Comparison of ENCODE assay signal across 9 cellular contexts in the genomic region with DNA sequence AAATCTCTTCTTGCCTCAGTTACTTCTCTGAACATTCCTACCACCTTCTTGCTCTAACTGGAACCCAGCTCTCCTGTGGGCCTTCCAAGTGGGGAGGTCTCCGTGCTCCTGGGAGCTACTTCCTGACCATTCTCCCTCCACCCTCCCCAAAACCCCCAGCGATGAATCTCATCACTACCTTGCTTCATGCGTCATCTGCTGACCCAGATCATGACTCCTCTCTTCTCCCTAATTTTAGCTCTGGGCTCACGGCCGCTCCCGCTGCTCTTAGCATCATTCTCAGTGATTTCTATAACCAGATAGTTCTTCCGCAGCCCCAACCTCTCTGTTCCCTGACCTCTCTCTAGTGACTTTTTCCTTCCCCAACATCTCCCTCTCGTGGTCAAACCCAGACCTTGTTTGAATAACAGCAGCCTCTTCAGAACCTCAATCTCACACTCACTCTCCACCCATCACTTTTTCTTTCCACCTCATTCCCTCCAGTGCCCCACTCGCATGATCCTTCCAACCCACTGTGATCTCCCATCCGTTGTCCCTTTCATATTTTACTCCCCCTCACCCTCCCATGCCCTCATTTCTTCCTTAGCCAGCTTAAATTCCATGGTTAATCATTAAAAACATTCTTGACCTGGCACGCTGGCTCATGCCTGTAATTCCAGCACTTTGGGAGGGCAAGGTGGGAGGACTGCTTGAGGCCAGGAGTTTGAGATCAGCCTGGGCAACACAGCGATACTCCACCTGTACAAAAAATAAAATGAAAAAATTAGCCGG. TPM values are rescaled to one million over a fixed set of nuclear protein-coding genes. Genes with fewer than 3 reads are reported as not detected.
DNase-seq lines count a peak whose midpoint lies in the region; ATAC-seq, FAIRE-seq and TF ChIP-seq lines count a peak whose summit lies in the region.
"Had no signal": no experiment of that assay in that cellular context is flagged by ENCODE, and none has a peak within 500 bp of the region (broad histone marks: within the 10 kb centered on the region; RNA-seq: fewer than 3 reads in every experiment).

No MANE protein-coding gene starts in this region.

- peak; percentile 80 for FAIRE-seq in GM18507 (lab: Jason Lieb, UNC)

- dilution Hi-C loops in mammary epithelial cell (cut with HindIII; ENCODE audit: low sequenced_read_pairs) = no loop called here

- no TSS peak for BruUV-seq in mammary epithelial cell (replicated peaks; lab: Mats Ljungman, UMichigan)

- H3K27ac Mint-ChIP-seq in CD4-positive, alpha-beta T cell = no peak overlapping the region
- H3K27ac Mint-ChIP-seq in neural crest cell (ENCODE audit: unreplicated experiment) = no peak overlapping the region

- H3K79me2 ChIP-seq in mammary epithelial cell (ENCODE audit: insufficient read depth, low read length) = no peaks in the 10 kb centered on the region

- H3K9ac ChIP-seq in mammary epithelial cell (ENCODE audit: insufficient read depth, low read length) = no peak overlapping the region
- no peak overlapping the region for H3K9ac ChIP-seq in neuronal stem cell (ENCODE audit: low read depth, low read length, poor library complexity)

- peaks cover 17% of the 10 kb centered on the region for H3K27me3 Mint-ChIP-seq in CD4-positive, alpha-beta T cell
- peaks cover 3% of the 10 kb centered on the region for H3K27me3 Mint-ChIP-seq in neural crest cell (ENCODE audit: low read depth)

- no peaks in the 10 kb centered on the region for H3K9me3 Mint-ChIP-seq in CD4-positive, alpha-beta T cell
- no peaks in the 10 kb centered on the region for H3K9me3 Mint-ChIP-seq in neural crest cell

- H3K4me3 ChIP-seq in mammary epithelial cell (replicated peaks in 1 of 3; ENCODE audit: insufficient read depth in 1 of 3, low read depth in 2 of 3, low read length in 3 of 3) = no peak overlapping the region
- no peak overlapping the region for H3K4me3 ChIP-seq in gastrocnemius medialis
- H3K4me3 ChIP-seq in neuronal stem cell (ENCODE audit: low read length in 2 of 2) = no peak overlapping the region

- H3K4me1 Mint-ChIP-seq in CD4-positive, alpha-beta T cell (ENCODE audit: low read depth) = peaks cover 13% of the 10 kb centered on the region
- H3K4me1 Mint-ChIP-seq in neural crest cell = peaks cover 21% of the 10 kb centered on the region

- H3K4ac ChIP-seq in neuronal stem cell (ENCODE audit: low read length) = no peak overlapping the region

- ATAC-seq in CD4-positive, alpha-beta T cell (ENCODE audit: poor library complexity) = no peak
- ATAC-seq in HG02642 (IDR thresholded peaks at IDR 0.05; ENCODE audit: poor library complexity, unreplicated experiment) (no peak), gastrocnemius medialis (no peak)

- no peak overlapping the region for H2BK120ac ChIP-seq in neuronal stem cell (ENCODE audit: low read depth, low read length)

- peak overlapping the region; percentile 35 for H3K4me3 Mint-ChIP-seq in CD4-positive, alpha-beta T cell
- peak overlapping the region; percentile 41 for H3K4me3 Mint-ChIP-seq in neural crest cell

- peaks cover 3% of the 10 kb centered on the region for H3K79me1 ChIP-seq in neuronal stem cell (ENCODE audit: low read depth, low read length)

- no peaks in the 10 kb centered on the region for H3K36me3 Mint-ChIP-seq in CD4-positive, alpha-beta T cell (ENCODE audit: low read depth)
- no peaks in the 10 kb centered on the region for H3K36me3 Mint-ChIP-seq in neural crest cell (ENCODE audit: low read depth)

- peaks cover 4% of the 10 kb centered on the region for H3K4me1 ChIP-seq in mammary epithelial cell (ENCODE audit: insufficient read depth, low read length)
- H3K4me1 ChIP-seq in gastrocnemius medialis = no peaks in the 10 kb centered on the region
- peaks cover 2 to 3% of the 10 kb centered on the region in 2 donors for H3K4me1 ChIP-seq in neuronal stem cell (ENCODE audit: control insufficient read depth in 2 of 2, insufficient read depth in 1 of 2, low read depth in 1 of 2, low read length in 2 of 2)

- WGBS in mammary epithelial cell (ENCODE audit: low coverage, missing lambda C conversion rate) = 27% methylated on average over 13 of the region's 13 CpGs
- 100% methylated on average over 1 of the region's 13 CpGs; no CpG with 5 or more reads in 1 of the 2 donors for WGBS in neuronal stem cell (ENCODE audit: extremely low coverage in 2 of 2, insufficient read length in 2 of 2, insufficient replicate concordance in 1 of 2), 2 donors

- no peak overlapping the region for H2BK5ac ChIP-seq in neuronal stem cell (ENCODE audit: low read length)

- H2BK15ac ChIP-seq in neuronal stem cell (ENCODE audit: low read length) = no peak overlapping the region

- no peak overlapping the region for H4K8ac ChIP-seq in neuronal stem cell (ENCODE audit: low read depth, low read length)

- H3K9me3 ChIP-seq in CD4-positive, alpha-beta T cell (ENCODE audit: control insufficient read depth, low read length) = no peaks in the 10 kb centered on the region
- no peaks in the 10 kb centered on the region for H3K9me3 ChIP-seq in mammary epithelial cell (replicated peaks; ENCODE audit: insufficient read depth, low read length)
- no peaks in the 10 kb centered on the region for H3K9me3 ChIP-seq in gastrocnemius medialis
- H3K9me3 ChIP-seq in neuronal stem cell (replicated peaks in 1 of 2; ENCODE audit: control insufficient read depth in 2 of 2, insufficient read depth in 1 of 2, low read depth in 1 of 2, low read length in 2 of 2) = no peaks in the 10 kb centered on the region

- H3K4me2 ChIP-seq in mammary epithelial cell (ENCODE audit: insufficient read depth, low read depth, low read length) (peak overlapping the region; percentile 4), neuronal stem cell (ENCODE audit: insufficient read depth, low read length, poor library complexity, severe bottlenecking) (no peak overlapping the region)

- peak; percentile 42 for TF ChIP-seq CTCF in CD4-positive, alpha-beta T cell (IDR thresholded peaks at IDR 0.05)
- peak; percentile 39 to 62 for TF ChIP-seq CTCF in mammary epithelial cell (conservative IDR thresholded peaks at IDR 0.05 in 1 of 2, IDR thresholded peaks at IDR 0.05 in 1 of 2; ENCODE audit: extremely low read depth in 1 of 2, insufficient read depth in 1 of 2, low read depth in 1 of 2, low read length in 2 of 2)
- TF ChIP-seq CTCF in neural crest cell (conservative IDR thresholded peaks at IDR 0.05) = peak; percentile 67
- TF ChIP-seq CTCF in gastrocnemius medialis (IDR thresholded peaks at IDR 0.05 in 4 of 5, conservative IDR thresholded peaks at IDR 0.05 in 1 of 5) = no peak

- CTCF ChIA-PET in CD4-positive, alpha-beta T cell (lab: Charles Lee) = no interaction called here
- CTCF ChIA-PET in mammary epithelial cell (lab: Charles Lee; ENCODE audit: low non-redundant PET) = interaction anchor here (0.7 kb wide), 2 partner anchors 243 to 1618 kb away, joined by 3 to 4 read pairs; no protein-coding TSS in a partner anchor

- no peaks in the 10 kb centered on the region for H4K20me1 ChIP-seq in mammary epithelial cell (ENCODE audit: insufficient read depth, low read length)

- no peak overlapping the region for H2AK5ac ChIP-seq in neuronal stem cell (ENCODE audit: low read depth, low read length)

- H3K27me3 ChIP-seq in CD4-positive, alpha-beta T cell (ENCODE audit: control insufficient read depth, insufficient read depth, low read length) = peaks cover 8% of the 10 kb centered on the region
- H3K27me3 ChIP-seq in mammary epithelial cell (ENCODE audit: insufficient read depth, low read length) (no peaks in the 10 kb centered on the region), gastrocnemius medialis (peaks cover 0 to 9% (median 0%) of the 10 kb centered on the region in 3 donors), neuronal stem cell (ENCODE audit: control insufficient read depth in 3 of 3, insufficient read depth in 3 of 3, low read depth in 1 of 3, low read length in 3 of 3) (peaks cover 0 to 6% (median 0%) of the 10 kb centered on the region in 3 experiments)

- in situ Hi-C loops in mammary epithelial cell (cut with MboI; ENCODE audit: low sequenced_read_pairs in 2 of 2) = loop anchor here in 1 of 2 donors (25.0 kb wide), 1 partner anchor 385 kb away; the partner anchor contains the start of genes GMFG and SAMD4B
- in situ Hi-C loops in gastrocnemius medialis (cut with MboI; ENCODE audit: low sequenced_read_pairs in 4 of 4) = no loop called here

- POLR2A ChIA-PET in CD4-positive, alpha-beta T cell (lab: Charles Lee) = no interaction called here

- H3K36me3 ChIP-seq in mammary epithelial cell (ENCODE audit: insufficient read depth, low read length) = no peaks in the 10 kb centered on the region
- H3K36me3 ChIP-seq in gastrocnemius medialis = no peaks in the 10 kb centered on the region
- peaks cover 0 to 2% of the 10 kb centered on the region in 2 donors for H3K36me3 ChIP-seq in neuronal stem cell (replicated peaks in 1 of 2; ENCODE audit: control insufficient read depth in 2 of 2, insufficient read depth in 2 of 2, low read length in 2 of 2)

- no peak overlapping the region for H3K27ac ChIP-seq in CD4-positive, alpha-beta T cell (ENCODE audit: low read depth, low read length)
- H3K27ac ChIP-seq in mammary epithelial cell (ENCODE audit: insufficient read depth, low read depth, low read length) = no peak overlapping the region
- H3K27ac ChIP-seq in gastrocnemius medialis = no peak overlapping the region
- H3K27ac ChIP-seq in neuronal stem cell (replicated peaks; ENCODE audit: low read length) = no peak overlapping the region

- no peak overlapping the region for H4K91ac ChIP-seq in neuronal stem cell (ENCODE audit: low read depth, low read length, poor library complexity)

- H3K18ac ChIP-seq in neuronal stem cell (ENCODE audit: low read length) = no peak overlapping the region

- peak overlapping the region; percentile 14 for H2AFZ ChIP-seq in mammary epithelial cell (ENCODE audit: low read depth, low read length)
- H2AFZ ChIP-seq in neuronal stem cell (ENCODE audit: low read length) = no peak overlapping the region

- no peak for TF ChIP-seq POLR2A in gastrocnemius medialis (IDR thresholded peaks at IDR 0.05)

- H2BK12ac ChIP-seq in neuronal stem cell (ENCODE audit: low read length) = no peak overlapping the region

- DNase-seq in CD4-positive, alpha-beta T cell = peak in 1 of 10 experiments; percentile 11
- DNase-seq in GM18507 (ENCODE audit: extremely low spot score, insufficient read length, low read depth) = no peak
- DNase-seq in NCI-H526 (lab: John Stamatoyannopoulos, UW) = peak; percentile 16 to 75
- DNase-seq in mammary epithelial cell = no peak
- DNase-seq in neural crest cell (ENCODE audit: low read depth, low spot score) = peak; percentile 38
- no peak for DNase-seq in gastrocnemius medialis
- DNase-seq in neuronal stem cell (ENCODE audit: low spot score) = no peak

- intact Hi-C loops in CD4-positive, alpha-beta T cell (cut with DNase I, micrococcal nuclease) = loop anchor here in 1 of 2 experiments (5.0 to 10.0 kb wide), 2 partner anchors 550 to 592 kb away; partner anchors contain the start of genes EID2 and FAM98C
- intact Hi-C loops in mammary epithelial cell (cut with micrococcal nuclease) = loop anchor here (1.0 kb wide), 1 partner anchor 549 kb away; the partner anchor contains the start of gene FAM98C
- intact Hi-C loops in gastrocnemius medialis (cut with DNase I; ENCODE audit: low total_unique reads) = no loop called here

- no peak overlapping the region for H3K14ac ChIP-seq in neuronal stem cell (ENCODE audit: low read length)

- H3K23ac ChIP-seq in neuronal stem cell (ENCODE audit: low read depth, low read length, poor library complexity) = no peak overlapping the region

RNA-seq across cellular contexts. Expression of gene MRPS12, which starts 21.8 kb away (rescaled TPM):
- 10 to 100 TPM; 13.7 to 15.4 TPM for total RNA-seq in CD4-positive, alpha-beta T cell
- 10 to 100 TPM; 23.8 to 58.8 TPM for total RNA-seq in mammary epithelial cell
- 66.4 TPM for polyA plus RNA-seq in mammary epithelial cell
- polyA minus RNA-seq in mammary epithelial cell = 21.1 TPM
- total RNA-seq in neural crest cell = 34.4 and 38.5 TPM in 2 replicates
- 10 to 100 TPM; 20.0 to 49.8 (median 36.1) TPM for total RNA-seq in gastrocnemius medialis
- 29.7 TPM for polyA plus RNA-seq in neuronal stem cell (2013, experiment 1 of 2)
- 30.0 TPM for polyA plus RNA-seq in neuronal stem cell (2013, experiment 2 of 2)

RNA-seq across cellular contexts. Expression of gene SARS2, which starts 22.0 kb away (rescaled TPM):
- total RNA-seq in CD4-positive, alpha-beta T cell = 10 to 100 TPM; 18.7 to 22.8 TPM
- 10 to 100 TPM; 18.0 to 28.0 TPM for total RNA-seq in mammary epithelial cell
- polyA plus RNA-seq in mammary epithelial cell = 24.8 TPM
- polyA minus RNA-seq in mammary epithelial cell = 27.0 TPM
- total RNA-seq in neural crest cell = 54.1 and 58.5 TPM in 2 replicates
- 10 to 100 TPM; 12.1 to 30.0 (median 27.8) TPM for total RNA-seq in gastrocnemius medialis
- polyA plus RNA-seq in neuronal stem cell (2013, experiment 1 of 2) = 35.8 TPM
- polyA plus RNA-seq in neuronal stem cell (2013, experiment 2 of 2) = 34.7 TPM

RNA-seq across cellular contexts. Expression of gene FBXO17, which starts 23.0 kb away (rescaled TPM):
- total RNA-seq in CD4-positive, alpha-beta T cell = not detected
- total RNA-seq in mammary epithelial cell (10 to 100 TPM; 18.6 to 25.8 TPM), neural crest cell (29.8 and 30.9 TPM in 2 replicates), gastrocnemius medialis (1 to 10 TPM; 1.6 to 4.2 (median 2.4) TPM)
- polyA plus RNA-seq in mammary epithelial cell = 7.1 TPM
- polyA minus RNA-seq in mammary epithelial cell = 5.7 TPM
- polyA plus RNA-seq in neuronal stem cell (2013, experiment 1 of 2) = 23.3 TPM
- 24.3 TPM for polyA plus RNA-seq in neuronal stem cell (2013, experiment 2 of 2)

RNA-seq across cellular contexts. Expression of gene CCER2, which starts 40.6 kb away (rescaled TPM):
- 1 to 10 TPM; 1.0 to 1.7 TPM for total RNA-seq in CD4-positive, alpha-beta T cell
- under 1 TPM in 1 of 2 donors, not detected in 1; 0.59 TPM for total RNA-seq in mammary epithelial cell
- 0.12 TPM for polyA plus RNA-seq in mammary epithelial cell
- not detected for polyA minus RNA-seq in mammary epithelial cell
- 1.4 and 2.0 TPM in 2 replicates for total RNA-seq in neural crest cell
- under 1 TPM in 1 of 4 donors, not detected in 3; 0.46 TPM for total RNA-seq in gastrocnemius medialis
- polyA plus RNA-seq in neuronal stem cell (2013, experiment 1 of 2) = 1.3 TPM
- polyA plus RNA-seq in neuronal stem cell (2013, experiment 2 of 2) = 1.2 TPM
- total RNA-seq: fibroblast of lung had no signal

RNA-seq across cellular contexts. Expression of gene NFKBIB, which starts 52.8 kb away (rescaled TPM):
- 10 to 100 TPM; 29.3 to 30.1 TPM for total RNA-seq in CD4-positive, alpha-beta T cell
- total RNA-seq in mammary epithelial cell (10 to 100 TPM in 1 of 2 donors, 1 to 10 TPM in 1; 9.5 to 27.2 TPM), neural crest cell (19.9 and 21.2 TPM in 2 replicates), gastrocnemius medialis (10 to 100 TPM; 32.2 to 63.8 (median 53.6) TPM)
- 17.0 TPM for polyA plus RNA-seq in mammary epithelial cell
- polyA minus RNA-seq in mammary epithelial cell = 4.1 TPM
- 14.1 TPM for polyA plus RNA-seq in neuronal stem cell (2013, experiment 1 of 2)
- 13.2 TPM for polyA plus RNA-seq in neuronal stem cell (2013, experiment 2 of 2)

Comparison
In these comparisons a context has a peak if more than half of its experiments do, and no peak if none do; other contexts are left out.
1. DNase-seq: peak in NCI-H526 (2 of 2) and neural crest cell (single experiment); none in GM18507 (single experiment), mammary epithelial cell (single experiment), gastrocnemius medialis (0 of 2) and neuronal stem cell (single experiment).
2. CTCF ChIP-seq: peak in CD4-positive, alpha-beta T cell (single experiment), mammary epithelial cell (2 of 2) and neural crest cell (single experiment); none in gastrocnemius medialis (0 of 5).